ENCODE assay signal across 18 cellular contexts in the genomic region with DNA sequence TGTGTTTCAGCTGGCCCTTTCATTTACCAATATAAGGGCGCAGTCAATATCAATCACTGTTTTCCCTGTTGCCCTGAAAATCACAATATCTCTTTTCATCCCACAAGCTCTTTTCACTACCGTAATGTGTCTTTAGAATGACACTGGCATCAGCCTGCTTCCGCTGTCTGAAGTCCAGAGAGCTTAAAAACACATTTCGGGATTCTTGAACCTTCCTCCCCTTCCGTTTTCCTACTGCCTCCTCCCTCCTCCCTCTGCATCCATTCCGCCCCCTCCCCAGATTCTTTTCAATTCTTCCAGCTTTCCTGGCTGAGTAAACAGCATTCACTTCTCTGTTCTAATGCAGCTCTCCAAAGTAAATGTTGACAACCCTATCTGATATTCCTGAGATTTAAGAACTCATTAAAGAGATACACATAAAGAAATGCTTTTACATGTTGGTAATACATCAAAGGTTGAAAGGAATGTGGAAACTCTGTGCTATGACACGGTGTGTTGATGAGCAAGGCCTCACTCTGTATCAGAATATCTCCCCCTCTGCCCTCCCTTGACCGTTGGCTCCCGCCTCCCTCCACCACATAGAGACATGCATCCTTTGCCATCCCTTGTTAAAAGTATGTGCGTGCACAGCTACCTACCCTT.
A peak's percentile ranks its signal among the peaks of the same experiment; 100 is the strongest.
DNase-seq lines count a peak whose midpoint lies in the region; ATAC-seq, FAIRE-seq and TF ChIP-seq lines count a peak whose summit lies in the region.
"Had no signal": no experiment of that assay in that cellular context is flagged by ENCODE, and none has a peak within 500 bp of the region (broad histone marks: within the 10 kb centered on the region; RNA-seq: fewer than 3 reads in every experiment).

No MANE protein-coding gene starts in this region.

- H3K4me2 ChIP-seq in HepG2 (ENCODE audit: low read depth, low read length) = no peak overlapping the region

- peaks cover 25% of the 10 kb centered on the region for H3K4me1 ChIP-seq in HepG2 (ENCODE audit: insufficient read depth, low read length)
- peaks cover 0 to 7% (median 0%) of the 10 kb centered on the region in 4 donors for H3K4me1 ChIP-seq in right lobe of liver
- no peaks in the 10 kb centered on the region for H3K4me1 ChIP-seq in upper lobe of right lung

- no peaks in the 10 kb centered on the region for H3K9me3 Mint-ChIP-seq in endothelial cell (ENCODE audit: unreplicated experiment)
- peaks cover 3% of the 10 kb centered on the region for H3K9me3 Mint-ChIP-seq in nephron

- peaks cover 3% of the 10 kb centered on the region for H3K27me3 Mint-ChIP-seq in endothelial cell (ENCODE audit: unreplicated experiment)
- H3K27me3 Mint-ChIP-seq in nephron (ENCODE audit: low read depth) = no peaks in the 10 kb centered on the region

- no TSS peak for BruUV-seq in HepG2 (replicated peaks; lab: Mats Ljungman, UMichigan)

- POLR2A ChIA-PET in HepG2 (lab: Yijun Ruan, JAX) = no interaction called here

- H3K36me3 Mint-ChIP-seq in endothelial cell (ENCODE audit: low read depth, unreplicated experiment) (no peaks in the 10 kb centered on the region), nephron (ENCODE audit: low read depth) (peaks cover 17% of the 10 kb centered on the region)

- peak; percentile 67 for ATAC-seq in HepG2
- ATAC-seq in right lobe of liver = no peak
- peak; percentile 46 for ATAC-seq in upper lobe of right lung
- ATAC-seq in HG03565 (IDR thresholded peaks at IDR 0.05; ENCODE audit: unreplicated experiment) = no peak
- ATAC-seq in GM19463 (IDR thresholded peaks at IDR 0.05; ENCODE audit: unreplicated experiment) = no peak

- no peak overlapping the region for H2AFZ ChIP-seq in HepG2 (ENCODE audit: low read length)

- H3K4me3 ChIP-seq in HepG2 (replicated peaks in 1 of 3; ENCODE audit: insufficient read depth in 1 of 3, low read depth in 2 of 3, low read length in 3 of 3) (no peak overlapping the region), right lobe of liver (no peak overlapping the region), upper lobe of right lung (no peak overlapping the region)

- no peaks in the 10 kb centered on the region for H3K79me2 ChIP-seq in HepG2 (ENCODE audit: insufficient read depth, low read length)

- H3K4me3 Mint-ChIP-seq in endothelial cell (ENCODE audit: unreplicated experiment) (no peak overlapping the region), nephron (no peak overlapping the region)

- in situ Hi-C loops in HepG2 (cut with HindIII; ENCODE audit: extremely low pct_ligation_motif_present, low pct_unique_long_range_greater_than_20kb) = no loop called here

- H3K9me3 ChIP-seq in HepG2 (ENCODE audit: low read length) (no peaks in the 10 kb centered on the region), right lobe of liver (no peaks in the 10 kb centered on the region), upper lobe of right lung (no peaks in the 10 kb centered on the region)

- CTCF ChIA-PET in HepG2 (lab: Yijun Ruan, JAX; ENCODE audit: low intra/inter-chr PET ratio, low total read pairs) = no interaction called here

- no peak for FAIRE-seq in HepG2 (lab: Jason Lieb, UNC)
- FAIRE-seq: GM19239 had no signal

- TF ChIP-seq CTCF in HepG2 (CRISPR knock-in tag; IDR thresholded peaks at IDR 0.05) (no peak), right lobe of liver (IDR thresholded peaks at IDR 0.05) (no peak), endothelial cell (IDR thresholded peaks at IDR 0.05; ENCODE audit: unreplicated experiment) (no peak), nephron (IDR thresholded peaks at IDR 0.05; ENCODE audit: unreplicated experiment in 3 of 3) (no peak), upper lobe of right lung (IDR thresholded peaks at IDR 0.05) (no peak)

- TF ChIP-seq EP300 in HepG2 (IDR thresholded peaks at IDR 0.05; ENCODE audit: low read depth in 2 of 2, low read length in 2 of 2) = peak in 1 of 2 experiments; percentile 6; a peak in 1 of 4 replicates
- TF ChIP-seq EP300 in HepG2 (CRISPR knock-in tag; IDR thresholded peaks at IDR 0.05; ENCODE audit: borderline replicate concordance) = peak; percentile 59; the same call in 1 of the 2 replicates

- no peaks in the 10 kb centered on the region for H3K36me3 ChIP-seq in HepG2 (replicated peaks in 1 of 2; ENCODE audit: control insufficient read depth in 1 of 2, insufficient read depth in 2 of 2, low read length in 2 of 2)
- no peaks in the 10 kb centered on the region for H3K36me3 ChIP-seq in right lobe of liver
- no peaks in the 10 kb centered on the region for H3K36me3 ChIP-seq in upper lobe of right lung

- H3K27me3 ChIP-seq in HepG2 (ENCODE audit: control insufficient read depth in 1 of 2, insufficient read depth in 2 of 2, low read length in 2 of 2) (no peaks in the 10 kb centered on the region), right lobe of liver (no peaks in the 10 kb centered on the region), upper lobe of right lung (no peaks in the 10 kb centered on the region)

- DNase-seq in HepG2 (ENCODE audit: low spot score) = peak; percentile 72
- no peak for DNase-seq in right lobe of liver
- DNase-seq in endothelial cell (ENCODE audit: low spot score) = no peak
- no peak for DNase-seq in upper lobe of right lung
- no peak for DNase-seq in activated CD8-positive, alpha-beta memory T cell treated with anti-CD3 and anti-CD28 coated beads, Interleukin-2, amount 50 U/mL, for 4 hours
- DNase-seq: 8988T, DMS153, GDM1, GOT3, NCI-H1092 treated with DMSO at 0.1 percent for 48 hours, NCI-H146, NCI-H774, OCI-M1, Right ventricle myocardium superior had no signal

- H3K27ac Mint-ChIP-seq in endothelial cell (ENCODE audit: unreplicated experiment) (peak overlapping the region; percentile 1), nephron (peak overlapping the region; percentile 36 to 64 (median 59))

- TF ChIP-seq POLR2A in HepG2 (IDR thresholded peaks at IDR 0.05; ENCODE audit: insufficient read depth in 1 of 2, low read depth in 2 of 2, low read length in 2 of 2) = no peak
- no peak for TF ChIP-seq POLR2A in right lobe of liver (IDR thresholded peaks at IDR 0.05)

- no peak for TF ChIP-seq RAD21 in HepG2 (CRISPR knock-in tag; IDR thresholded peaks at IDR 0.05)

- H4K20me1 ChIP-seq in HepG2 (ENCODE audit: insufficient read depth, low read length) = no peaks in the 10 kb centered on the region

- H3K27ac ChIP-seq in HepG2 (ENCODE audit: extremely low read length, insufficient read depth, low read length) (peak overlapping the region; percentile 49), right lobe of liver (no peak overlapping the region), upper lobe of right lung (no peak overlapping the region)

- no peak overlapping the region for H3K9ac ChIP-seq in HepG2 (ENCODE audit: insufficient read depth, low read depth, low read length)

- intact Hi-C loops in HepG2 (cut with micrococcal nuclease; ENCODE audit: unreplicated experiment) = no loop called here
- intact Hi-C loops in right lobe of liver (cut with DNase I) = no loop called here
- intact Hi-C loops in upper lobe of right lung (cut with DNase I) = no loop called here

- WGBS in HepG2 (ENCODE audit: low lambda C conversion rate) = 76% methylated on average over 10 of the region's 10 CpGs
- 85% methylated on average over 10 of the region's 10 CpGs for WGBS in right lobe of liver (ENCODE audit: insufficient coverage, low coverage, low lambda C conversion rate, missing lambda C conversion rate)

- H3K4me1 Mint-ChIP-seq in endothelial cell (ENCODE audit: unreplicated experiment) (peaks cover 10% of the 10 kb centered on the region), nephron (peaks cover 20% of the 10 kb centered on the region)

TF ChIP-seq in HepG2, 621 proteins besides CTCF, POLR2A, EP300 and RAD21 (continues in another document):
- no peak for TF ChIP-seq GLI4 (CRISPR knock-in tag; IDR thresholded peaks at IDR 0.05; ENCODE audit: borderline replicate concordance)
- peak; percentile 55; the same call in 1 of the 2 replicates for TF ChIP-seq NCOA2 (CRISPR knock-in tag; IDR thresholded peaks at IDR 0.05)
- TF ChIP-seq GZF1 (CRISPR knock-in tag; IDR thresholded peaks at IDR 0.05) = peak; percentile 73; the same call in 1 of the 2 replicates
- peak; percentile 36; the same call in 1 of the 2 replicates for TF ChIP-seq TCF7 (IDR thresholded peaks at IDR 0.05; ENCODE audit: low read depth)
- peak; percentile 74; the same call in 1 of the 2 replicates for TF ChIP-seq ZNF263 (CRISPR knock-in tag; IDR thresholded peaks at IDR 0.05)
- TF ChIP-seq SOX5 (CRISPR knock-in tag; IDR thresholded peaks at IDR 0.05; ENCODE audit: borderline replicate concordance) = peak; percentile 28; the same call in 1 of the 2 replicates
- TF ChIP-seq CREM (IDR thresholded peaks at IDR 0.05) = peak; percentile 39; the same call in 1 of the 2 replicates
- TF ChIP-seq CREM (CRISPR knock-in tag; IDR thresholded peaks at IDR 0.05) = no peak
- TF ChIP-seq ZNF501 (CRISPR knock-in tag; IDR thresholded peaks at IDR 0.05) = no peak
- TF ChIP-seq, protein P1, sequence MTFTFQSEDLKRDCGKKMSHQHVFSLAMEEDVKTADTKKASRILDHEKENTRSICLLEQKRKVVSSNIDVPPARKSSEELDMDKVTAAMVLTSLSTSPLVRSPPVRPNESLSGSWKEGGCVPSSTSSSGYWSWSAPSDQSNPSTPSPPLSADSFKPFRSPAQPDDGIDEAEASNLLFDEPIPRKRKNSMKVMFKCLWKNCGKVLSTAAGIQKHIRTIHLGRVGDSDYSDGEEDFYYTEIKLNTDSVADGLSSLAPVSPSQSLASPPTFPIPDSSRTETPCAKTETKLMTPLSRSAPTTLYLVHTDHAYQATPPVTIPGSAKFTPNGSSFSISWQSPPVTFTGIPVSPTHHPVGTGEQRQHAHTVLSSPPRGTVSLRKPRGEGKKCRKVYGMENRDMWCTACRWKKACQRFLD (CRISPR knock-in tag; IDR thresholded peaks at IDR 0.05; ENCODE audit: borderline replicate concordance) = no peak
- no peak for TF ChIP-seq ZNF776 (CRISPR knock-in tag; IDR thresholded peaks at IDR 0.05)
- TF ChIP-seq, protein P2, sequence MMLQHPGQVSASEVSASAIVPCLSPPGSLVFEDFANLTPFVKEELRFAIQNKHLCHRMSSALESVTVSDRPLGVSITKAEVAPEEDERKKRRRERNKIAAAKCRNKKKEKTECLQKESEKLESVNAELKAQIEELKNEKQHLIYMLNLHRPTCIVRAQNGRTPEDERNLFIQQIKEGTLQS (CRISPR knock-in tag; IDR thresholded peaks at IDR 0.05) = no peak

Comparison
In these comparisons a context has a peak if more than half of its experiments do, and no peak if none do; other contexts are left out.
1. ATAC-seq: peak in HepG2 (single experiment) and upper lobe of right lung (single experiment); none in right lobe of liver (0 of 4), HG03565 (single experiment) and GM19463 (single experiment).